In genomic region chr16:81067166-81067565, GRCh38 we compare ENCODE assay signal across 20 cellular contexts.
A peak's percentile ranks its signal among the peaks of the same experiment; 100 is the strongest.
DNase-seq lines count a peak whose midpoint lies in the region; ATAC-seq and TF ChIP-seq lines count a peak whose summit lies in the region.
"Had no signal": no experiment of that assay in that cellular context is flagged by ENCODE, and none has a peak within 500 bp of the region (broad histone marks: within the 10 kb centered on the region; RNA-seq: fewer than 3 reads in every experiment).

No MANE protein-coding gene starts in this region.

- POLR2A ChIA-PET in RWPE1 (lab: Yijun Ruan, JAX; ENCODE audit: low non-redundant PET) = no interaction called here

- no peak for ATAC-seq in GM18907 (IDR thresholded peaks at IDR 0.05; ENCODE audit: unreplicated experiment)
- ATAC-seq: A549, K562 had no signal

- H3K27ac ChIP-seq in RWPE1 = peak overlapping the region; percentile 48
- H3K27ac ChIP-seq: A549, SK-N-MC had no signal

- DNase-seq in RWPE1 (ENCODE audit: low spot score) (no peak), amniotic epithelial cell (ENCODE audit: low read depth) (peak; percentile 91), iris pigment epithelial cell (ENCODE audit: low read depth) (peak; percentile 85), LoVo (ENCODE audit: low spot score) (no peak), DMS79 treated with DMSO at 0.1 percent for 48 hours (lab: John Stamatoyannopoulos, UW) (no peak), NCI-H345 treated with DMSO at 0.1 percent for 48 hours (lab: John Stamatoyannopoulos, UW; ENCODE audit: unreplicated experiment) (no peak)
- DNase-seq: C1 segment of cervical spinal cord, DMS 273 treated with DMSO at 0.1 percent for 48 hours, DND-41, HCEC 1CT, Kasumi-1, MM.1S, NCI-H2029, NCI-H526 treated with DMSO at 0.1 percent for 48 hours, RPMI8226, SHP77 treated with DMSO at 0.1 percent for 48 hours had no signal

- no peak for TF ChIP-seq CTCF in RWPE1 (conservative IDR thresholded peaks at IDR 0.05; ENCODE audit: low read depth)

- CTCF ChIA-PET in RWPE1 (lab: Yijun Ruan, JAX) = no interaction called here

Comparison
In these comparisons a context has a peak if more than half of its experiments do, and no peak if none do; other contexts are left out.
1. DNase-seq: peak in amniotic epithelial cell (single experiment) and iris pigment epithelial cell (single experiment); none in RWPE1 (single experiment), LoVo (single experiment), DMS79 treated with DMSO at 0.1 percent for 48 hours (single experiment) and NCI-H345 treated with DMSO at 0.1 percent for 48 hours (single experiment).